Comparison of ENCODE assay signal across 14 cellular contexts in genomic region chr1:195336718-195337269, GRCh38.
"Had no signal": no experiment of that assay in that cellular context is flagged by ENCODE, and none has a peak within 500 bp of the region (broad histone marks: within the 10 kb centered on the region; RNA-seq: fewer than 3 reads in every experiment).

No MANE protein-coding gene starts in this region.

- H3K9me3 Mint-ChIP-seq: naive B cell had no signal

- H3K27me3 ChIP-seq: heart right ventricle, thyroid gland had no signal

- H3K27ac Mint-ChIP-seq: activated CD8-positive, alpha-beta T cell treated with anti-CD3 and anti-CD28 coated beads, Interleukin-2, amount 10 ng/mL, durations not matched to agents 7 days and 5 days; activated naive CD8-positive, alpha-beta T cell treated with anti-CD3 and anti-CD28 coated beads, Interleukin-2, amount 50 U/mL, for 24 hours; immature natural killer cell had no signal

- H3K36me3 Mint-ChIP-seq: immature natural killer cell, naive B cell had no signal

- H3K9me3 ChIP-seq: heart right ventricle, lower lobe of right lung, thyroid gland had no signal

- H3K4me3 Mint-ChIP-seq: activated CD8-positive, alpha-beta T cell treated with anti-CD3 and anti-CD28 coated beads, Interleukin-2, amount 10 ng/mL, durations not matched to agents 7 days and 5 days; activated naive CD8-positive, alpha-beta T cell treated with anti-CD3 and anti-CD28 coated beads, Interleukin-2, amount 50 U/mL, for 24 hours; immature natural killer cell; naive B cell had no signal

- H3K4me1 Mint-ChIP-seq: activated naive CD8-positive, alpha-beta T cell treated with anti-CD3 and anti-CD28 coated beads, Interleukin-2, amount 50 U/mL, for 24 hours; immature natural killer cell; naive B cell had no signal

- DNase-seq: activated CD4-positive, alpha-beta T cell treated with anti-CD3 and anti-CD28 coated beads for 4 hours; activated CD8-positive, alpha-beta T cell treated with anti-CD3 and anti-CD28 coated beads, Interleukin-2, amount 10 ng/mL, durations not matched to agents 7 days and 5 days; activated naive CD4-positive, alpha-beta T cell treated with Interleukin-2 at 50 U/mL for 16 hours; activated naive CD8-positive, alpha-beta T cell treated with anti-CD3 and anti-CD28 coated beads, Interleukin-2, amount 50 U/mL, for 24 hours; heart right ventricle; immature natural killer cell; left cardiac atrium; lower lobe of right lung; naive B cell; posterior cingulate gyrus; right cardiac atrium; small intestine; T1000; thyroid gland had no signal

- H3K4me3 ChIP-seq: heart right ventricle, lower lobe of right lung, thyroid gland had no signal

- ATAC-seq: activated CD8-positive, alpha-beta T cell treated with anti-CD3 and anti-CD28 coated beads, Interleukin-2, amount 10 ng/mL, durations not matched to agents 7 days and 5 days; activated naive CD8-positive, alpha-beta T cell treated with anti-CD3 and anti-CD28 coated beads, Interleukin-2, amount 50 U/mL, for 24 hours; heart right ventricle; left cardiac atrium; lower lobe of right lung; right cardiac atrium had no signal

- H3K4me1 ChIP-seq: heart right ventricle, lower lobe of right lung, thyroid gland had no signal

- H3K36me3 ChIP-seq: heart right ventricle, lower lobe of right lung, thyroid gland had no signal

- H3K27ac ChIP-seq: heart right ventricle, lower lobe of right lung, thyroid gland had no signal

- H3K27me3 Mint-ChIP-seq: activated naive CD8-positive, alpha-beta T cell treated with anti-CD3 and anti-CD28 coated beads, Interleukin-2, amount 50 U/mL, for 24 hours; naive B cell had no signal
